Comparison of ENCODE assay signal across 1 cellular context in genomic region chr17:18850679-18851078, GRCh38.
TF ChIP-seq lines count a peak whose summit lies in the region.

No MANE protein-coding gene starts in this region.

TF ChIP-seq in H1, 55 proteins besides CTCF, POLR2A, EP300 and RAD21 (continued from another document):
- TF ChIP-seq, protein P1, sequence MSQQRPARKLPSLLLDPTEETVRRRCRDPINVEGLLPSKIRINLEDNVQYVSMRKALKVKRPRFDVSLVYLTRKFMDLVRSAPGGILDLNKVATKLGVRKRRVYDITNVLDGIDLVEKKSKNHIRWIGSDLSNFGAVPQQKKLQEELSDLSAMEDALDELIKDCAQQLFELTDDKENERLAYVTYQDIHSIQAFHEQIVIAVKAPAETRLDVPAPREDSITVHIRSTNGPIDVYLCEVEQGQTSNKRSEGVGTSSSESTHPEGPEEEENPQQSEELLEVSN (IDR thresholded peaks at IDR 0.05), result no peak
- no peak for TF ChIP-seq SAP30 (IDR thresholded peaks at IDR 0.05; ENCODE audit: insufficient read depth, insufficient replicate concordance, low read length)
- no peak for TF ChIP-seq TCF12 (IDR thresholded peaks at IDR 0.05; ENCODE audit: low read depth, low read length)
- no peak for TF ChIP-seq TAF1 (IDR thresholded peaks at IDR 0.05; ENCODE audit: low read depth, low read length)
- no peak for TF ChIP-seq POU5F1 (IDR thresholded peaks at IDR 0.05; ENCODE audit: low read depth, low read length)
- TF ChIP-seq, protein P2, sequence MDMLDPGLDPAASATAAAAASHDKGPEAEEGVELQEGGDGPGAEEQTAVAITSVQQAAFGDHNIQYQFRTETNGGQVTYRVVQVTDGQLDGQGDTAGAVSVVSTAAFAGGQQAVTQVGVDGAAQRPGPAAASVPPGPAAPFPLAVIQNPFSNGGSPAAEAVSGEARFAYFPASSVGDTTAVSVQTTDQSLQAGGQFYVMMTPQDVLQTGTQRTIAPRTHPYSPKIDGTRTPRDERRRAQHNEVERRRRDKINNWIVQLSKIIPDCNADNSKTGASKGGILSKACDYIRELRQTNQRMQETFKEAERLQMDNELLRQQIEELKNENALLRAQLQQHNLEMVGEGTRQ (IDR thresholded peaks at IDR 0.05; ENCODE audit: low read length), result no peak
- TF ChIP-seq RFX5 (IDR thresholded peaks at IDR 0.05; ENCODE audit: borderline replicate concordance, low read depth, low read length), result no peak
- TF ChIP-seq SP1 (IDR thresholded peaks at IDR 0.05; ENCODE audit: low read depth, low read length), result no peak
- no peak for TF ChIP-seq RXRA (IDR thresholded peaks at IDR 0.05; ENCODE audit: insufficient read depth, low read depth, low read length)
- no peak for TF ChIP-seq ATF2 (IDR thresholded peaks at IDR 0.05; ENCODE audit: low read length)
